Comparison of ENCODE assay signal across 1 cellular context in genomic region chr17:77164483-77165030, GRCh38.
TF ChIP-seq lines count a peak whose summit lies in the region.

No MANE protein-coding gene starts in this region.

TF ChIP-seq in K562, 482 proteins besides CTCF, POLR2A, EP300 and RAD21 (continued from another document):
- no peak for TF ChIP-seq ZBTB11 (CRISPR knock-in tag; IDR thresholded peaks at IDR 0.05)
- TF ChIP-seq DIDO1 (tag; IDR thresholded peaks at IDR 0.05; ENCODE audit: low read depth) = no peak
- TF ChIP-seq CCNT2 (IDR thresholded peaks at IDR 0.05; ENCODE audit: borderline replicate concordance, extremely low read depth, insufficient read length, low read depth, low read length) = no peak
- peak; percentile 81 for TF ChIP-seq MEF2D (tag; conservative IDR thresholded peaks at IDR 0.05; ENCODE audit: low read depth)
- TF ChIP-seq ZNF395 (CRISPR knock-in tag; IDR thresholded peaks at IDR 0.05) = no peak
- no peak for TF ChIP-seq HMGN3 (IDR thresholded peaks at IDR 0.05; ENCODE audit: borderline replicate concordance, extremely low read depth, insufficient read length, low read depth, low read length)
- TF ChIP-seq ZZZ3 (IDR thresholded peaks at IDR 0.05) = no peak
- peak; percentile 31; the same call in 1 of the 2 replicates for TF ChIP-seq ARID1B (IDR thresholded peaks at IDR 0.05)
- no peak for TF ChIP-seq OTX1 (CRISPR knock-in tag; IDR thresholded peaks at IDR 0.05)
- no peak for TF ChIP-seq THRA (IDR thresholded peaks at IDR 0.05)
- TF ChIP-seq CBX5 (IDR thresholded peaks at IDR 0.05; ENCODE audit: borderline replicate concordance, low read depth) = no peak
- TF ChIP-seq ASH1L (IDR thresholded peaks at IDR 0.05; ENCODE audit: borderline replicate concordance, low read depth, partially characterized antibody) = no peak
- TF ChIP-seq MYBL2 (IDR thresholded peaks at IDR 0.05; ENCODE audit: low read depth) = no peak
- no peak for TF ChIP-seq MYBL2 (CRISPR knock-in tag; IDR thresholded peaks at IDR 0.05; ENCODE audit: borderline replicate concordance)
- no peak for TF ChIP-seq NR2F6 (CRISPR knock-in tag; IDR thresholded peaks at IDR 0.05)
- no peak for TF ChIP-seq CTBP1 (IDR thresholded peaks at IDR 0.05; ENCODE audit: borderline replicate concordance)
- TF ChIP-seq THAP7 (CRISPR knock-in tag; IDR thresholded peaks at IDR 0.05) = no peak
- TF ChIP-seq SNRNP70 (optimal IDR thresholded peaks at IDR 0.05; ENCODE audit: low read depth, low read length) = no peak
- no peak for TF ChIP-seq TEAD4 (IDR thresholded peaks at IDR 0.05; ENCODE audit: low read length)
- no peak for TF ChIP-seq TEAD4 (CRISPR knock-in tag; IDR thresholded peaks at IDR 0.05; ENCODE audit: borderline replicate concordance)
- no peak for TF ChIP-seq TCF7L2 (IDR thresholded peaks at IDR 0.05; ENCODE audit: low read depth, low read length)
- TF ChIP-seq ZNF445 (CRISPR knock-in tag; IDR thresholded peaks at IDR 0.05; ENCODE audit: low read depth) = no peak
- no peak for TF ChIP-seq HNRNPL (IDR thresholded peaks at IDR 0.05; ENCODE audit: low read depth, low read length)
- TF ChIP-seq DPF2 (IDR thresholded peaks at IDR 0.05) = no peak
- TF ChIP-seq ZNF174 (CRISPR knock-in tag; IDR thresholded peaks at IDR 0.05) = no peak
- TF ChIP-seq ELK3 (CRISPR knock-in tag; IDR thresholded peaks at IDR 0.05) = no peak
- no peak for TF ChIP-seq GABPB1 (CRISPR knock-in tag; IDR thresholded peaks at IDR 0.05)
- TF ChIP-seq NFE2 (IDR thresholded peaks at IDR 0.05; ENCODE audit: low read depth) = no peak
- peak; percentile 48 for TF ChIP-seq EGR1 (conservative IDR thresholded peaks at IDR 0.05)
- no peak for TF ChIP-seq ZBTB1 (CRISPR knock-in tag; IDR thresholded peaks at IDR 0.05; ENCODE audit: borderline replicate concordance, low read depth)
- TF ChIP-seq ATF2 (CRISPR knock-in tag; IDR thresholded peaks at IDR 0.05) = no peak
- no peak for TF ChIP-seq MYC (IDR thresholded peaks at IDR 0.05; ENCODE audit: low read depth, low read length)
- no peak for TF ChIP-seq MYC (CRISPR knock-in tag; IDR thresholded peaks at IDR 0.05; ENCODE audit: borderline replicate concordance, low read depth)
